19 cellular contexts compared by ENCODE assay signal in the genomic region with DNA sequence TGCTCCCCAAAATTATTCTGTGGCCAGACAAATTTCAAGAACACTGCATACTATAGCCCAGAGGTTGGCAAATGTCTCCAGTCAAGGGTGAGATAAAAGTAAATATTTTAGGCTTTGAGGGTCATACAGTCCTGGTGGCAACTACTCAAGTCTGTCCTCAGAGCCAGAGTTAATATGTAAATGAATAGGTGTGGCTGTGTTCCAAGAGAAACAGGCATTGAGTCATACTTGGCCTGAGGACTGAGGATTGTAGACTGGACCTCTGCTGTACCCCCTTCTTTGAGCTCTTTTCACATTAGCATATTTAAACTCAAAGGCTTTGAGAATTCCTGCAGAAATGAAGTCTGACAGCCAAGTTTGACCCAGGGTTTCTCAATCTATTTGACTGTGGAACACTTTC.
DNase-seq lines count a peak whose midpoint lies in the region; TF ChIP-seq lines count a peak whose summit lies in the region.
"Had no signal": no experiment of that assay in that cellular context is flagged by ENCODE, and none has a peak within 500 bp of the region (broad histone marks: within the 10 kb centered on the region; RNA-seq: fewer than 3 reads in every experiment).

No MANE protein-coding gene starts in this region.

- no peak for TF ChIP-seq CTCF in cardiac fibroblast (IDR thresholded peaks at IDR 0.05; ENCODE audit: low read depth, low read length)

- H3K4me3 ChIP-seq in cardiac fibroblast (replicated peaks in 1 of 2; ENCODE audit: low read depth in 2 of 2, low read length in 2 of 2) = no peak overlapping the region
- H3K4me3 ChIP-seq: right atrium auricular region, smooth muscle cell, tibial artery had no signal

- DNase-seq in Daoy (ENCODE audit: low read depth) (peak; percentile 35), NCI-H69 (lab: John Stamatoyannopoulos, UW) (peak; percentile 28), cardiac fibroblast (ENCODE audit: low read depth in 2 of 2) (peak; percentile 13 to 22), kidney tubule cell (ENCODE audit: low spot score) (peak; percentile 78), DMS53 treated with DMSO at 0.1 percent for 48 hours (lab: John Stamatoyannopoulos, UW; ENCODE audit: unreplicated experiment) (no peak), DMS79 (lab: John Stamatoyannopoulos, UW) (no peak), T-helper 9 cell (no peak), NCI-H2081 (lab: John Stamatoyannopoulos, UW) (no peak)
- DNase-seq: activated CD4-positive, alpha-beta T cell treated with anti-CD3 and anti-CD28 coated beads for 36 hours; activated CD8-positive, alpha-beta T cell treated with anti-CD3 and anti-CD28 coated beads, Interleukin-2, amount 10 ng/mL, durations not matched to agents 7 days and 5 days; activated effector memory CD4-positive, alpha-beta T cell treated with Interleukin-2 at 50 U/mL for 16 hours; CD4-positive, alpha-beta T cell; immature natural killer cell; NCI-H446 treated with DMSO at 0.1 percent for 48 hours; Right ventricle myocardium superior; stimulated activated CD4-positive, alpha-beta T cell treated with anti-CD3 and anti-CD28 coated beads, Interleukin-1b, Interleukin-23, amount 100 ng/mL, for 48 hours; tibial artery had no signal

Comparison
In these comparisons a context has a peak if more than half of its experiments do, and no peak if none do; other contexts are left out.
1. DNase-seq: peak in Daoy (single experiment), NCI-H69 (single experiment), cardiac fibroblast (2 of 2) and kidney tubule cell (single experiment); none in DMS53 treated with DMSO at 0.1 percent for 48 hours (single experiment), DMS79 (single experiment), T-helper 9 cell (single experiment) and NCI-H2081 (0 of 2).